In genomic region chr1:27710574-27710973, GRCh38 we compare ENCODE assay signal across 24 cellular contexts.
"Had no signal": no experiment of that assay in that cellular context is flagged by ENCODE, and none has a peak within 500 bp of the region (broad histone marks: within the 10 kb centered on the region; RNA-seq: fewer than 3 reads in every experiment).

No MANE protein-coding gene starts in this region.

- H3K4me1 Mint-ChIP-seq: stimulated activated memory B cell treated with anti-CD40 and anti-IgM and Interleukin-4, amounts not matched to agents 10 μg/mL and 1 μg/mL and 100 μg/mL, for 72 hours; stimulated activated naive B cell treated with anti-CD40 and anti-IgM and Interleukin-4, amounts not matched to agents 10 μg/mL and 1 μg/mL and 100 μg/mL, for 72 hours; stimulated activated naive CD8-positive, alpha-beta T cell treated with anti-CD3 and anti-CD28 coated beads, Interleukin-15, amount 100 ng/mL, for 72 hours had no signal

- H3K27me3 Mint-ChIP-seq: stimulated activated naive CD8-positive, alpha-beta T cell treated with anti-CD3 and anti-CD28 coated beads, Interleukin-15, amount 100 ng/mL, for 72 hours; type B pancreatic cell had no signal

- FAIRE-seq: urothelium cell line had no signal

- H3K36me3 Mint-ChIP-seq: type B pancreatic cell had no signal

- DNase-seq: stimulated activated CD4-positive, alpha-beta T cell treated with anti-CD3 and anti-CD28 coated beads, Interleukin-2, amount 100 ng/mL, for 48 hours; stimulated activated CD4-positive, alpha-beta T cell treated with anti-CD3 and anti-CD28 coated beads, Interleukin-4, amount 100 ng/mL, for 1 hour; stimulated activated CD4-positive, alpha-beta T cell treated with anti-CD3 and anti-CD28 coated beads, Interleukin-4, amount 100 ng/mL, for 24 hours; stimulated activated CD4-positive, alpha-beta T cell treated with anti-CD3 and anti-CD28 coated beads, Interleukin-4, amount 100 ng/mL, for 4 hours; stimulated activated CD8-positive, alpha-beta memory T cell treated with anti-CD3 and anti-CD28 coated beads, Interleukin-4, amount 100 ng/mL, for 48 hours; stimulated activated naive B cell treated with anti-CD40 and anti-IgM and Interleukin-4, amounts not matched to agents 10 μg/mL and 1 μg/mL and 100 μg/mL, for 72 hours; stimulated activated naive CD4-positive, alpha-beta T cell; stimulated activated naive CD4-positive, alpha-beta T cell treated with Interleukin-2 at 50 U/mL for 16 hours; stimulated activated naive CD8-positive, alpha-beta T cell treated with anti-CD3 and anti-CD28 coated beads, Interleukin-15, amount 100 ng/mL, for 72 hours; stimulated activated naive CD8-positive, alpha-beta T cell treated with anti-CD3 and anti-CD28 coated beads, Interleukin-15, Interleukin-2, amounts not matched to agents 100 U/mL and 50 U/mL, for 24 hours; stomach; substantia nigra; testis; thyroid gland; tibial artery; transverse colon; trophoblast cell; upper lobe of left lung; upper lobe of right lung; uterus had no signal

- H3K4me3 Mint-ChIP-seq: stimulated activated memory B cell treated with anti-CD40 and anti-IgM and Interleukin-4, amounts not matched to agents 10 μg/mL and 1 μg/mL and 100 μg/mL, for 72 hours; stimulated activated naive B cell treated with anti-CD40 and anti-IgM and Interleukin-4, amounts not matched to agents 10 μg/mL and 1 μg/mL and 100 μg/mL, for 72 hours; stimulated activated naive CD8-positive, alpha-beta T cell treated with anti-CD3 and anti-CD28 coated beads, Interleukin-15, amount 100 ng/mL, for 72 hours; stimulated activated naive CD8-positive, alpha-beta T cell treated with anti-CD3 and anti-CD28 coated beads, Interleukin-15, Interleukin-2, amounts not matched to agents 100 ng/mL and 50 ng/mL, for 24 hours; type B pancreatic cell had no signal

- H3K27ac Mint-ChIP-seq: stimulated activated memory B cell treated with anti-CD40 and anti-IgM and Interleukin-4, amounts not matched to agents 10 μg/mL and 1 μg/mL and 100 μg/mL, for 72 hours; stimulated activated naive B cell treated with anti-CD40 and anti-IgM and Interleukin-4, amounts not matched to agents 10 μg/mL and 1 μg/mL and 100 μg/mL, for 72 hours; stimulated activated naive CD8-positive, alpha-beta T cell treated with anti-CD3 and anti-CD28 coated beads, Interleukin-15, amount 100 ng/mL, for 72 hours; stimulated activated naive CD8-positive, alpha-beta T cell treated with anti-CD3 and anti-CD28 coated beads, Interleukin-15, Interleukin-2, amounts not matched to agents 100 ng/mL and 50 ng/mL, for 24 hours; type B pancreatic cell had no signal

- ATAC-seq: stimulated activated memory B cell treated with anti-CD40 and anti-IgM and Interleukin-4, amounts not matched to agents 10 μg/mL and 1 μg/mL and 100 μg/mL, for 72 hours; stimulated activated naive B cell treated with anti-CD40 and anti-IgM and Interleukin-4, amounts not matched to agents 10 μg/mL and 1 μg/mL and 100 μg/mL, for 72 hours; stimulated activated naive CD8-positive, alpha-beta T cell treated with anti-CD3 and anti-CD28 coated beads, Interleukin-15, amount 100 ng/mL, for 72 hours; stimulated activated naive CD8-positive, alpha-beta T cell treated with anti-CD3 and anti-CD28 coated beads, Interleukin-15, Interleukin-2, amounts not matched to agents 100 U/mL and 50 U/mL, for 24 hours; upper lobe of right lung had no signal

- H3K9me3 Mint-ChIP-seq: stimulated activated memory B cell treated with anti-CD40 and anti-IgM and Interleukin-4, amounts not matched to agents 10 μg/mL and 1 μg/mL and 100 μg/mL, for 72 hours; stimulated activated naive CD8-positive, alpha-beta T cell treated with anti-CD3 and anti-CD28 coated beads, Interleukin-15, Interleukin-2, amounts not matched to agents 100 ng/mL and 50 ng/mL, for 24 hours had no signal
